Comparison of ENCODE assay signal across 1 cellular context in the genomic region with DNA sequence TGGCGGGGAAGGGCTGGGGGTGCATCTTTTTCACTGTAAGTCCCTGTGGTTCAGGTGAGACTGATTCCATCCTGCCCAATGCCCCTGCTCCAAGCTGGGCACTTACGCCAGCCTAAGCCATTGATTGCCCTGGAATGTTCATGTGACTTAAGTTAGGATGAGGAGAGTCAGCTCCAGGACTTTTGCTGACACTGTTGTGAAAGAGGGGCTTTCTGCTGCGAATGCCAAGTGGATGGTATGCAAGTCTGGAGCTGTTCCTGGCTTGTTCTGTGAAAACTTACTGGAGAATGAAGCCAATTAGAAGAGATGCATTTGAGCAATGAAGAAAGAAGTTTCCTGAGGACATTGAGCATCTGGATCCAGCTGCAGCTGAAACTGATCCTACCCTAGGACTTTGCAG.
TF ChIP-seq lines count a peak whose summit lies in the region.

No MANE protein-coding gene starts in this region.

TF ChIP-seq in H1, 55 proteins besides CTCF, POLR2A, EP300 and RAD21:
- TF ChIP-seq, protein P1, sequence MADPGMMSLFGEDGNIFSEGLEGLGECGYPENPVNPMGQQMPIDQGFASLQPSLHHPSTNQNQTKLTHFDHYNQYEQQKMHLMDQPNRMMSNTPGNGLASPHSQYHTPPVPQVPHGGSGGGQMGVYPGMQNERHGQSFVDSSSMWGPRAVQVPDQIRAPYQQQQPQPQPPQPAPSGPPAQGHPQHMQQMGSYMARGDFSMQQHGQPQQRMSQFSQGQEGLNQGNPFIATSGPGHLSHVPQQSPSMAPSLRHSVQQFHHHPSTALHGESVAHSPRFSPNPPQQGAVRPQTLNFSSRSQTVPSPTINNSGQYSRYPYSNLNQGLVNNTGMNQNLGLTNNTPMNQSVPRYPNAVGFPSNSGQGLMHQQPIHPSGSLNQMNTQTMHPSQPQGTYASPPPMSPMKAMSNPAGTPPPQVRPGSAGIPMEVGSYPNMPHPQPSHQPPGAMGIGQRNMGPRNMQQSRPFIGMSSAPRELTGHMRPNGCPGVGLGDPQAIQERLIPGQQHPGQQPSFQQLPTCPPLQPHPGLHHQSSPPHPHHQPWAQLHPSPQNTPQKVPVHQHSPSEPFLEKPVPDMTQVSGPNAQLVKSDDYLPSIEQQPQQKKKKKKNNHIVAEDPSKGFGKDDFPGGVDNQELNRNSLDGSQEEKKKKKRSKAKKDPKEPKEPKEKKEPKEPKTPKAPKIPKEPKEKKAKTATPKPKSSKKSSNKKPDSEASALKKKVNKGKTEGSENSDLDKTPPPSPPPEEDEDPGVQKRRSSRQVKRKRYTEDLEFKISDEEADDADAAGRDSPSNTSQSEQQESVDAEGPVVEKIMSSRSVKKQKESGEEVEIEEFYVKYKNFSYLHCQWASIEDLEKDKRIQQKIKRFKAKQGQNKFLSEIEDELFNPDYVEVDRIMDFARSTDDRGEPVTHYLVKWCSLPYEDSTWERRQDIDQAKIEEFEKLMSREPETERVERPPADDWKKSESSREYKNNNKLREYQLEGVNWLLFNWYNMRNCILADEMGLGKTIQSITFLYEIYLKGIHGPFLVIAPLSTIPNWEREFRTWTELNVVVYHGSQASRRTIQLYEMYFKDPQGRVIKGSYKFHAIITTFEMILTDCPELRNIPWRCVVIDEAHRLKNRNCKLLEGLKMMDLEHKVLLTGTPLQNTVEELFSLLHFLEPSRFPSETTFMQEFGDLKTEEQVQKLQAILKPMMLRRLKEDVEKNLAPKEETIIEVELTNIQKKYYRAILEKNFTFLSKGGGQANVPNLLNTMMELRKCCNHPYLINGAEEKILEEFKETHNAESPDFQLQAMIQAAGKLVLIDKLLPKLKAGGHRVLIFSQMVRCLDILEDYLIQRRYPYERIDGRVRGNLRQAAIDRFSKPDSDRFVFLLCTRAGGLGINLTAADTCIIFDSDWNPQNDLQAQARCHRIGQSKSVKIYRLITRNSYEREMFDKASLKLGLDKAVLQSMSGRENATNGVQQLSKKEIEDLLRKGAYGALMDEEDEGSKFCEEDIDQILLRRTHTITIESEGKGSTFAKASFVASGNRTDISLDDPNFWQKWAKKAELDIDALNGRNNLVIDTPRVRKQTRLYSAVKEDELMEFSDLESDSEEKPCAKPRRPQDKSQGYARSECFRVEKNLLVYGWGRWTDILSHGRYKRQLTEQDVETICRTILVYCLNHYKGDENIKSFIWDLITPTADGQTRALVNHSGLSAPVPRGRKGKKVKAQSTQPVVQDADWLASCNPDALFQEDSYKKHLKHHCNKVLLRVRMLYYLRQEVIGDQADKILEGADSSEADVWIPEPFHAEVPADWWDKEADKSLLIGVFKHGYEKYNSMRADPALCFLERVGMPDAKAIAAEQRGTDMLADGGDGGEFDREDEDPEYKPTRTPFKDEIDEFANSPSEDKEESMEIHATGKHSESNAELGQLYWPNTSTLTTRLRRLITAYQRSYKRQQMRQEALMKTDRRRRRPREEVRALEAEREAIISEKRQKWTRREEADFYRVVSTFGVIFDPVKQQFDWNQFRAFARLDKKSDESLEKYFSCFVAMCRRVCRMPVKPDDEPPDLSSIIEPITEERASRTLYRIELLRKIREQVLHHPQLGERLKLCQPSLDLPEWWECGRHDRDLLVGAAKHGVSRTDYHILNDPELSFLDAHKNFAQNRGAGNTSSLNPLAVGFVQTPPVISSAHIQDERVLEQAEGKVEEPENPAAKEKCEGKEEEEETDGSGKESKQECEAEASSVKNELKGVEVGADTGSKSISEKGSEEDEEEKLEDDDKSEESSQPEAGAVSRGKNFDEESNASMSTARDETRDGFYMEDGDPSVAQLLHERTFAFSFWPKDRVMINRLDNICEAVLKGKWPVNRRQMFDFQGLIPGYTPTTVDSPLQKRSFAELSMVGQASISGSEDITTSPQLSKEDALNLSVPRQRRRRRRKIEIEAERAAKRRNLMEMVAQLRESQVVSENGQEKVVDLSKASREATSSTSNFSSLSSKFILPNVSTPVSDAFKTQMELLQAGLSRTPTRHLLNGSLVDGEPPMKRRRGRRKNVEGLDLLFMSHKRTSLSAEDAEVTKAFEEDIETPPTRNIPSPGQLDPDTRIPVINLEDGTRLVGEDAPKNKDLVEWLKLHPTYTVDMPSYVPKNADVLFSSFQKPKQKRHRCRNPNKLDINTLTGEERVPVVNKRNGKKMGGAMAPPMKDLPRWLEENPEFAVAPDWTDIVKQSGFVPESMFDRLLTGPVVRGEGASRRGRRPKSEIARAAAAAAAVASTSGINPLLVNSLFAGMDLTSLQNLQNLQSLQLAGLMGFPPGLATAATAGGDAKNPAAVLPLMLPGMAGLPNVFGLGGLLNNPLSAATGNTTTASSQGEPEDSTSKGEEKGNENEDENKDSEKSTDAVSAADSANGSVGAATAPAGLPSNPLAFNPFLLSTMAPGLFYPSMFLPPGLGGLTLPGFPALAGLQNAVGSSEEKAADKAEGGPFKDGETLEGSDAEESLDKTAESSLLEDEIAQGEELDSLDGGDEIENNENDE (IDR thresholded peaks at IDR 0.05; ENCODE audit: insufficient replicate concordance, low read length), result no peak
- TF ChIP-seq TEAD4 (IDR thresholded peaks at IDR 0.05; ENCODE audit: low read depth, low read length), result peak; percentile 40; the same call in 1 of the 2 replicates
